1 cellular context compared by ENCODE assay signal in the genomic region with DNA sequence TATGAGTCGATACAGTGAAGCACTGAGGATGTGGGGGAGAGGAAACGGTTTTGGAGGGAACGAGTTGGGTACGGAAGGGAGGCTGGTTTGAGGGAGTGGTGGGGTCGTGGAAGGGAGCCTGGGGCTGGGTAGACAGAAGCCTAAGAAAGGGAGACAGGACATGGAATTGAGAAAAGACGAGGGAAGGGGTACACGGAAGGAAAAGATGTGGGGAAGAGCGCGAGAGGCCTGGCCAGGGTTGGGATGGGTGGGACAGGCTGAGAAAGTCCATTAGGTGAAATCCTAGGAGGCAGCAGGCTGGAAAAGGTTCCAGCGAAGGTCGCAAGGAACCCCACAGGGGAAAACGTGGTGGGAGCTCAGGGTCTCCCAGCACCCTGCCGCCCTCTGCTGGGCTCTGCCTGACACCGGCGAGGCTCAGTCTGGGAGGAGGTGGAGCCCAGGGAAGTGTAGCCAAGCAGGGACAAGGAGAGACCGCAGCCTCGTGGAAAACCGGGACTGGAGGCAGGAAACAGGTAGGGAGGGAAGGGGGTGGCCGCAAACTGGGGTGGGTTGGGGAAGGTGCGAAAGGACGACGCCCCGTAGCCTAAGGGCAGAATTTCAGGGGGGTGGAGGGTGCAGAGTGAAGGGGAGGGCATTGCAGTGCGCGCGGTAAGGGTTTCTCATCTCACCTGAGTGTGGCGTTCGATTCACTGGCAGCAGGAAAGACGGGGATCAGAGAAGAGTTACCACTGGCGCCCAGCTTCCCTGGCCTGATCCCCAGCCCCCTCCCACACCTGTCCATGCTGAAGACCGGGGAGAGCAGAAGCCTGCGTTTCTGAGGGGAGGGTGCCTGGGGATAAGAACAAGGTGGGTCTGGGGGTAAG.
TF ChIP-seq lines count a peak whose summit lies in the region.

No MANE protein-coding gene starts in this region.

TF ChIP-seq in endothelial cell of umbilical vein, 7 proteins besides CTCF, POLR2A, EP300 and RAD21:
- TF ChIP-seq, protein P1, sequence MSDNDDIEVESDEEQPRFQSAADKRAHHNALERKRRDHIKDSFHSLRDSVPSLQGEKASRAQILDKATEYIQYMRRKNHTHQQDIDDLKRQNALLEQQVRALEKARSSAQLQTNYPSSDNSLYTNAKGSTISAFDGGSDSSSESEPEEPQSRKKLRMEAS (IDR thresholded peaks at IDR 0.05; ENCODE audit: insufficient read depth, insufficient read length) = no peak
- TF ChIP-seq FOS (IDR thresholded peaks at IDR 0.05; ENCODE audit: borderline replicate concordance, insufficient read depth, low read length) = no peak
- TF ChIP-seq EZH2 (IDR thresholded peaks at IDR 0.05; ENCODE audit: borderline replicate concordance, low read depth, low read length, severe bottlenecking) = no peak
- TF ChIP-seq MYC (IDR thresholded peaks at IDR 0.05; ENCODE audit: low read depth, low read length) = no peak
- TF ChIP-seq POLR2AphosphoS5 (IDR thresholded peaks at IDR 0.05; ENCODE audit: insufficient read depth, low read depth, low read length) = no peak
- TF ChIP-seq JUN (IDR thresholded peaks at IDR 0.05; ENCODE audit: borderline replicate concordance, insufficient read depth, insufficient read length, low read depth) = no peak
- TF ChIP-seq GATA2 (IDR thresholded peaks at IDR 0.05; ENCODE audit: insufficient read depth, insufficient read length, low read depth, low read length) = no peak
TF ChIP-seq in endothelial cell of umbilical vein: peak in this region for 0.
